ENCODE assay signal across 8 cellular contexts in genomic region chr5:11903121-11903613, GRCh38. TPM values are rescaled to one million over a fixed set of nuclear protein-coding genes. Genes with fewer than 3 reads are reported as not detected.
DNase-seq lines count a peak whose midpoint lies in the region; ATAC-seq and TF ChIP-seq lines count a peak whose summit lies in the region.
"Had no signal": no experiment of that assay in that cellular context is flagged by ENCODE, and none has a peak within 500 bp of the region (broad histone marks: within the 10 kb centered on the region; RNA-seq: fewer than 3 reads in every experiment).

No MANE protein-coding gene starts in this region.

- H3K27me3 Mint-ChIP-seq in WTC11 (ENCODE audit: low read depth) = peaks cover 44% of the 10 kb centered on the region

- DNase-seq in WTC11 (ENCODE audit: low spot score) (peak; percentile 24), smooth muscle cell (lab: John Stamatoyannopoulos, UW; ENCODE audit: unreplicated experiment) (no peak), esophagus squamous epithelium (lab: John Stamatoyannopoulos, UW) (no peak), iPS-NIHi11 (ENCODE audit: low spot score) (no peak)
- no peak for DNase-seq in stimulated activated CD4-positive, alpha-beta T cell treated with anti-CD3 and anti-CD28 coated beads, Interleukin-12 subunit alpha, Interleukin-12 subunit beta, amount 100 ng/mL, for 4 hours

- H3K36me3 ChIP-seq in KMS-11 (ENCODE audit: insufficient read depth) = no peaks in the 10 kb centered on the region
- H3K36me3 ChIP-seq in smooth muscle cell (ENCODE audit: low read depth) = no peaks in the 10 kb centered on the region
- no peaks in the 10 kb centered on the region for H3K36me3 ChIP-seq in esophagus squamous epithelium
- H3K36me3 ChIP-seq: gastroesophageal sphincter had no signal

- peaks cover 30% of the 10 kb centered on the region for H3K4me1 Mint-ChIP-seq in WTC11

- H3K4me2 ChIP-seq in KMS-11 = peak overlapping the region; percentile 76
- peak overlapping the region; percentile 95 for H3K4me2 ChIP-seq in smooth muscle cell

- no peaks in the 10 kb centered on the region for H3K4me1 ChIP-seq in KMS-11 (ENCODE audit: low read depth, poor library complexity, severe bottlenecking)
- peaks cover 11% of the 10 kb centered on the region for H3K4me1 ChIP-seq in smooth muscle cell (ENCODE audit: low read depth)
- H3K4me1 ChIP-seq in esophagus squamous epithelium = peaks cover 0 to 9% (median 6%) of the 10 kb centered on the region in 3 donors

- peak overlapping the region; percentile 74 for H3K4me3 Mint-ChIP-seq in WTC11

- no peak for TF ChIP-seq POLR2A in esophagus squamous epithelium (IDR thresholded peaks at IDR 0.05)

- CTCF ChIA-PET in WTC11 (lab: Charles Lee) = interaction anchor here (0.6 to 1.5 kb wide), 4 partner anchors 12 to 183 kb away, joined by 3 to 6 read pairs (median 4); no protein-coding TSS in a partner anchor

- 4% methylated on average over 23 of the region's 23 CpGs for WGBS in smooth muscle cell (ENCODE audit: low lambda C conversion rate)
- WGBS in esophagus squamous epithelium, 2 donors = 11 to 13% methylated on average over 12 to 16 of the region's 23 CpGs

- no peaks in the 10 kb centered on the region for H3F3A ChIP-seq in smooth muscle cell (ENCODE audit: low read depth)

- peak overlapping the region; percentile 76 for H2AFZ ChIP-seq in KMS-11 (ENCODE audit: low read depth)
- peak overlapping the region; percentile 89 for H2AFZ ChIP-seq in smooth muscle cell (ENCODE audit: low read depth)

- peak overlapping the region; percentile 6; the same call in 1 of the 2 replicates for H3K9ac ChIP-seq in KMS-11
- H3K9ac ChIP-seq in smooth muscle cell (ENCODE audit: low read depth) = peak overlapping the region; percentile 42

- H3K9me3 ChIP-seq in smooth muscle cell (replicated peaks; ENCODE audit: low read depth) (no peaks in the 10 kb centered on the region), esophagus squamous epithelium (no peaks in the 10 kb centered on the region)
- H3K9me3 ChIP-seq: gastroesophageal sphincter had no signal

- no peaks in the 10 kb centered on the region for H3K36me3 Mint-ChIP-seq in WTC11

- H3K27ac ChIP-seq in KMS-11 = no peak overlapping the region
- no peak overlapping the region for H3K27ac ChIP-seq in smooth muscle cell (ENCODE audit: low read depth)
- no peak overlapping the region for H3K27ac ChIP-seq in esophagus squamous epithelium

- no peaks in the 10 kb centered on the region for H3K27me3 ChIP-seq in KMS-11 (ENCODE audit: insufficient read depth, low read depth)
- peaks cover 30% of the 10 kb centered on the region for H3K27me3 ChIP-seq in smooth muscle cell (ENCODE audit: low read depth)
- peaks cover 0 to 69% (median 9%) of the 10 kb centered on the region in 4 donors for H3K27me3 ChIP-seq in esophagus squamous epithelium

- ATAC-seq in WTC11 = 0 out of 2 replicates have a peak, but pooled peaks have one; percentile 0

- POLR2A ChIA-PET in WTC11 (lab: Charles Lee) = no interaction called here

- intact Hi-C loops in esophagus squamous epithelium (cut with DNase I) = no loop called here

- H4K20me1 ChIP-seq in KMS-11 (ENCODE audit: insufficient read depth) (no peaks in the 10 kb centered on the region), smooth muscle cell (ENCODE audit: low read depth) (no peaks in the 10 kb centered on the region)

- H3K4me3 ChIP-seq in KMS-11 (IDR thresholded peaks at IDR 0.05; ENCODE audit: insufficient read depth, low read depth, low read length) (no peak overlapping the region), iPS-11a (ENCODE audit: low read depth, low read length) (peak overlapping the region; percentile 40), smooth muscle cell (peak overlapping the region; percentile 86), esophagus squamous epithelium (peak overlapping the region in 2 of 4 donors; percentile 36 to 52)

- no peak overlapping the region for H3K27ac Mint-ChIP-seq in WTC11

- no peaks in the 10 kb centered on the region for H3K9me3 Mint-ChIP-seq in WTC11

- TF ChIP-seq CTCF in KMS-11 (conservative IDR thresholded peaks at IDR 0.05; ENCODE audit: low read depth, low read length) (no peak), WTC11 (IDR thresholded peaks at IDR 0.05) (no peak), smooth muscle cell (IDR thresholded peaks at IDR 0.05; ENCODE audit: borderline replicate concordance, insufficient read depth, poor library complexity, severe bottlenecking) (no peak), esophagus squamous epithelium (IDR thresholded peaks at IDR 0.05) (no peak)

- H3K79me2 ChIP-seq in KMS-11 (ENCODE audit: insufficient read depth, low read depth) (no peaks in the 10 kb centered on the region), smooth muscle cell (ENCODE audit: low read depth) (peaks cover 25% of the 10 kb centered on the region)

TF ChIP-seq in WTC11, 78 proteins besides CTCF, POLR2A, EP300 and RAD21:
- TF ChIP-seq ZNF263 (CRISPR knock-in tag; IDR thresholded peaks at IDR 0.05; ENCODE audit: low read depth) (no peak), JUN (CRISPR knock-in tag; IDR thresholded peaks at IDR 0.05) (no peak), ZBTB43 (CRISPR knock-in tag; IDR thresholded peaks at IDR 0.05) (0 out of 2 replicates have a peak, but pooled peaks have one; percentile 28), MYBL2 (CRISPR knock-in tag; IDR thresholded peaks at IDR 0.05) (no peak)

RNA-seq across cellular contexts. Expression of gene CTNND2, which starts 1.1 kb away (rescaled TPM):
- total RNA-seq in WTC11 (2021) (8.6 to 11.9 TPM (median 10.4 TPM) in 3 replicates), smooth muscle cell (2.7 and 3.2 TPM in 2 replicates), esophagus squamous epithelium (under 1 TPM in 2 of 4 donors, not detected in 2; 0.38 to 0.50 TPM)
- polyA plus RNA-seq in smooth muscle cell = 5.8 and 7.8 TPM in 2 replicates
